8 cellular contexts compared by ENCODE assay signal in the genomic region with DNA sequence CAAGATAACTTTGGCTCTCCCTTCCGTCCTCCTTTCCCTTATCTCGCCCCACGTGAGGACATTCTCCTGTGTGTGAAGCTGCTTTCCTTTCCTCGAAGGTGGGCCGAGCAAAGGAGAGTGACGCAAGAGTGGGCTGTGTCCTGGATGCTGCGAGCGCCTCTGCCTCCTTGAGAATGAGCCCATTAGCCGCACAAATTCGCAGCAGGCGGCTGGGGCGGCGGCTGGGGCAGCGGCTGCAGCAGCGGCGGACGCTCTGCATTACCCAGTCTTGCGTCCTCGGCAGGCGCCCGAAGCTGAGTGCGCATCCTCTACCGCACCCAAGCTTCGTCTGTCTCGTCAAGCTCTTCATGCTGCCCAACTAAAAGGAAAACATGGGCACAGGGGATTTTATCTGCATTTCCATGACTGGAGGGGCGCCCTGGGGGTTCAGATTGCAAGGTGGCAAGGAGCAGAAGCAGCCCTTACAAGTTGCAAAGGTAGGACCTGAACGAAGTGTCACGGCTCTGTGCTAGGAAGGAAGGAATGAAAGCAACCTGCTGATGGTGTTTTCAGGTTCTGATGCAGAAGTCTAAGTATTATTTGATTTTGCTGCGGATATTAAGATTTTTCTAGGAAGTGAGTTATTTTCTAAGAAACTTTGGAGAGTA. TPM values are rescaled to one million over a fixed set of nuclear protein-coding genes. Genes with fewer than 3 reads are reported as not detected.
A peak's percentile ranks its signal among the peaks of the same experiment; 100 is the strongest.
DNase-seq lines count a peak whose midpoint lies in the region; ATAC-seq and TF ChIP-seq lines count a peak whose summit lies in the region.

A gene with protein sequence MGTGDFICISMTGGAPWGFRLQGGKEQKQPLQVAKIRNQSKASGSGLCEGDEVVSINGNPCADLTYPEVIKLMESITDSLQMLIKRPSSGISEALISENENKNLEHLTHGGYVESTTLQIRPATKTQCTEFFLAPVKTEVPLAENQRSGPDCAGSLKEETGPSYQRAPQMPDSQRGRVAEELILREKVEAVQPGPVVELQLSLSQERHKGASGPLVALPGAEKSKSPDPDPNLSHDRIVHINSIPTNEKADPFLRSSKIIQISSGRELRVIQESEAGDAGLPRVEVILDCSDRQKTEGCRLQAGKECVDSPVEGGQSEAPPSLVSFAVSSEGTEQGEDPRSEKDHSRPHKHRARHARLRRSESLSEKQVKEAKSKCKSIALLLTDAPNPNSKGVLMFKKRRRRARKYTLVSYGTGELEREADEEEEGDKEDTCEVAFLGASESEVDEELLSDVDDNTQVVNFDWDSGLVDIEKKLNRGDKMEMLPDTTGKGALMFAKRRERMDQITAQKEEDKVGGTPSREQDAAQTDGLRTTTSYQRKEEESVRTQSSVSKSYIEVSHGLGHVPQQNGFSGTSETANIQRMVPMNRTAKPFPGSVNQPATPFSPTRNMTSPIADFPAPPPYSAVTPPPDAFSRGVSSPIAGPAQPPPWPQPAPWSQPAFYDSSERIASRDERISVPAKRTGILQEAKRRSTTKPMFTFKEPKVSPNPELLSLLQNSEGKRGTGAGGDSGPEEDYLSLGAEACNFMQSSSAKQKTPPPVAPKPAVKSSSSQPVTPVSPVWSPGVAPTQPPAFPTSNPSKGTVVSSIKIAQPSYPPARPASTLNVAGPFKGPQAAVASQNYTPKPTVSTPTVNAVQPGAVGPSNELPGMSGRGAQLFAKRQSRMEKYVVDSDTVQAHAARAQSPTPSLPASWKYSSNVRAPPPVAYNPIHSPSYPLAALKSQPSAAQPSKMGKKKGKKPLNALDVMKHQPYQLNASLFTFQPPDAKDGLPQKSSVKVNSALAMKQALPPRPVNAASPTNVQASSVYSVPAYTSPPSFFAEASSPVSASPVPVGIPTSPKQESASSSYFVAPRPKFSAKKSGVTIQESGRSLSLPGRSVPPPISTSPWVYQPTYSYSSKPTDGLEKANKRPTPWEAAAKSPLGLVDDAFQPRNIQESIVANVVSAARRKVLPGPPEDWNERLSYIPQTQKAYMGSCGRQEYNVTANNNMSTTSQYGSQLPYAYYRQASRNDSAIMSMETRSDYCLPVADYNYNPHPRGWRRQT (plus strand): TSS at position 189 of the 647 bp plus-strand sequence. CDS start 183 bp downstream, at position 372.

- H2BK12ac ChIP-seq in neuronal stem cell (ENCODE audit: low read length) = no peak within 1 kb of the TSS

- TF ChIP-seq CTCF in BJ (IDR thresholded peaks at IDR 0.05; ENCODE audit: insufficient read depth, low read depth, low read length) (no peak), OCI-LY1 (IDR thresholded peaks at IDR 0.05; ENCODE audit: low read length) (no peak), uterus (IDR thresholded peaks at IDR 0.05) (peak in 2 of 4 experiments; percentile 5 to 33)

- H3F3A ChIP-seq in OCI-LY1 (ENCODE audit: insufficient read depth, low read length) = no peaks in the 10 kb centered on the region

- no peak within 1 kb of the TSS for H2BK120ac ChIP-seq in neuronal stem cell (ENCODE audit: low read depth, low read length)

- H3K9ac ChIP-seq in OCI-LY1 (ENCODE audit: low read length) = no peak within 1 kb of the TSS
- no peak within 1 kb of the TSS for H3K9ac ChIP-seq in neuronal stem cell (ENCODE audit: low read depth, low read length, poor library complexity)

- no peak within 1 kb of the TSS for H3K4ac ChIP-seq in neuronal stem cell (ENCODE audit: low read length)

- peak; percentile 92 for ATAC-seq in GM19455 (IDR thresholded peaks at IDR 0.05; ENCODE audit: unreplicated experiment)
- peak; percentile 48 for ATAC-seq in HG03520 (IDR thresholded peaks at IDR 0.05; ENCODE audit: unreplicated experiment)
- peak; percentile 94 for ATAC-seq in Right ventricle myocardium inferior

- H4K20me1 ChIP-seq in OCI-LY1 (ENCODE audit: insufficient read depth, low read length) = no peaks in the 10 kb centered on the region

- peak; percentile 74 to 94 for TF ChIP-seq POLR2A in uterus (IDR thresholded peaks at IDR 0.05)

- no peaks in the 10 kb centered on the region for H3K79me2 ChIP-seq in OCI-LY1 (ENCODE audit: insufficient read depth, low read length)

- H3K18ac ChIP-seq in neuronal stem cell (ENCODE audit: low read length) = peak within 1 kb of the TSS; percentile 36

- H3K4me1 ChIP-seq in OCI-LY1 (ENCODE audit: insufficient read depth, low read length, severe bottlenecking) = no peaks in the 10 kb centered on the region
- peaks cover 0 to 2% of the 10 kb centered on the region in 2 donors for H3K4me1 ChIP-seq in neuronal stem cell (ENCODE audit: control insufficient read depth in 2 of 2, insufficient read depth in 1 of 2, low read depth in 1 of 2, low read length in 2 of 2)
- no peaks in the 10 kb centered on the region for H3K4me1 ChIP-seq in uterus

- peak; percentile 43 for DNase-seq in BJ (ENCODE audit: low read depth)
- DNase-seq in Right ventricle myocardium inferior (ENCODE audit: missing footprints) = peak; percentile 90
- DNase-seq in neuronal stem cell (ENCODE audit: low spot score) = peak; percentile 66
- peak; percentile 90 to 95 for DNase-seq in uterus

- H3K36me3 Mint-ChIP-seq in activated naive CD8-positive, alpha-beta T cell = no peaks in the 10 kb centered on the region

- H3K4me1 Mint-ChIP-seq in activated naive CD8-positive, alpha-beta T cell (ENCODE audit: low read depth) = peaks cover 15% of the 10 kb centered on the region

- no peak within 1 kb of the TSS for H3K14ac ChIP-seq in neuronal stem cell (ENCODE audit: low read length)

- H3K27me3 ChIP-seq in BJ (ENCODE audit: control insufficient read depth, insufficient read depth, low read length) (no peaks in the 10 kb centered on the region), OCI-LY1 (ENCODE audit: insufficient read depth, low read length) (no peaks in the 10 kb centered on the region), neuronal stem cell (ENCODE audit: control insufficient read depth in 3 of 3, insufficient read depth in 3 of 3, low read depth in 1 of 3, low read length in 3 of 3) (peaks cover 0 to 39% (median 7%) of the 10 kb centered on the region in 3 experiments), uterus (no peaks in the 10 kb centered on the region)

- H3K9me3 ChIP-seq in OCI-LY1 (ENCODE audit: low read length) (no peaks in the 10 kb centered on the region), neuronal stem cell (replicated peaks in 1 of 2; ENCODE audit: control insufficient read depth in 2 of 2, insufficient read depth in 1 of 2, low read depth in 1 of 2, low read length in 2 of 2) (no peaks in the 10 kb centered on the region), uterus (no peaks in the 10 kb centered on the region)

- no peak within 1 kb of the TSS for H3K27ac Mint-ChIP-seq in activated naive CD8-positive, alpha-beta T cell

- intact Hi-C loops in Right ventricle myocardium inferior (cut with DNase I) = loop anchor here (2.0 to 5.0 kb wide), 2 partner anchors 51 to 148 kb away; a partner anchor contains a TSS
- intact Hi-C loops in uterus (cut with DNase I; ENCODE audit: low total_unique reads) = loop anchor here (5.0 to 10.0 kb wide), 2 partner anchors 79 to 124 kb away; no protein-coding TSS in a partner anchor

- no peak within 1 kb of the TSS for H4K8ac ChIP-seq in neuronal stem cell (ENCODE audit: low read depth, low read length)

- H3K4me2 ChIP-seq in OCI-LY1 (ENCODE audit: low read length) (peak within 1 kb of the TSS; percentile 26; the same call in 1 of the 2 replicates), neuronal stem cell (ENCODE audit: insufficient read depth, low read length, poor library complexity, severe bottlenecking) (peak within 1 kb of the TSS; percentile 74)

- no peak within 1 kb of the TSS for H4K91ac ChIP-seq in neuronal stem cell (ENCODE audit: low read depth, low read length, poor library complexity)

- H3K36me3 ChIP-seq in BJ (ENCODE audit: control insufficient read depth, insufficient read depth, low read length) = no peaks in the 10 kb centered on the region
- no peaks in the 10 kb centered on the region for H3K36me3 ChIP-seq in OCI-LY1 (ENCODE audit: insufficient read depth, low read length)
- no peaks in the 10 kb centered on the region for H3K36me3 ChIP-seq in neuronal stem cell (replicated peaks in 1 of 2; ENCODE audit: control insufficient read depth in 2 of 2, insufficient read depth in 2 of 2, low read length in 2 of 2)
- no peaks in the 10 kb centered on the region for H3K36me3 ChIP-seq in uterus

- peaks cover 18% of the 10 kb centered on the region for H3K27me3 Mint-ChIP-seq in activated naive CD8-positive, alpha-beta T cell

- CTCF ChIA-PET in BJ (lab: Yijun Ruan, JAX) = interaction anchor here (0.5 to 4.2 kb wide), 8 partner anchors 17 to 1180 kb away, joined by 3 to 34 read pairs (median 4); no protein-coding TSS in a partner anchor

- no peaks in the 10 kb centered on the region for H3K9me3 Mint-ChIP-seq in activated naive CD8-positive, alpha-beta T cell (ENCODE audit: low read depth)

- H3K79me1 ChIP-seq in neuronal stem cell (ENCODE audit: low read depth, low read length) = no peaks in the 10 kb centered on the region

- H3K4me3 Mint-ChIP-seq in activated naive CD8-positive, alpha-beta T cell = peak within 1 kb of the TSS; percentile 83

- H2AFZ ChIP-seq in OCI-LY1 (ENCODE audit: low read length) = no peak within 1 kb of the TSS
- H2AFZ ChIP-seq in neuronal stem cell (ENCODE audit: low read length) = peak within 1 kb of the TSS; percentile 82

- H3K4me3 ChIP-seq in BJ (ENCODE audit: low read depth, low read length) = peak within 1 kb of the TSS; percentile 64
- no peak within 1 kb of the TSS for H3K4me3 ChIP-seq in OCI-LY1 (ENCODE audit: low read depth, low read length, poor library complexity, severe bottlenecking)
- peak within 1 kb of the TSS; percentile 32 to 70 for H3K4me3 ChIP-seq in neuronal stem cell (ENCODE audit: low read length in 2 of 2)
- peak within 1 kb of the TSS; percentile 65 to 75 for H3K4me3 ChIP-seq in uterus

- H2AK5ac ChIP-seq in neuronal stem cell (ENCODE audit: low read depth, low read length) = no peak within 1 kb of the TSS

- POLR2A ChIA-PET in BJ (lab: Charles Lee) = interaction anchor here (0.5 to 1.0 kb wide), 3 partner anchors 15 to 159 kb away, joined by 3 read pairs; no protein-coding TSS in a partner anchor

- H2BK5ac ChIP-seq in neuronal stem cell (ENCODE audit: low read length) = no peak within 1 kb of the TSS

- no peaks in the 10 kb centered on the region for H3K9me2 ChIP-seq in OCI-LY1 (ENCODE audit: low read depth, low read length)

- H3K23ac ChIP-seq in neuronal stem cell (ENCODE audit: low read depth, low read length, poor library complexity) = no peak within 1 kb of the TSS

- H2BK15ac ChIP-seq in neuronal stem cell (ENCODE audit: low read length) = no peak within 1 kb of the TSS

- no CpG with 5 or more reads among the region's 29 CpGs for WGBS in neuronal stem cell (ENCODE audit: extremely low coverage in 2 of 2, insufficient read length in 2 of 2, insufficient replicate concordance in 1 of 2), 2 donors

- H3K27ac ChIP-seq in OCI-LY1 (ENCODE audit: low read depth, low read length, poor library complexity, severe bottlenecking) = no peak within 1 kb of the TSS
- no peak within 1 kb of the TSS for H3K27ac ChIP-seq in neuronal stem cell (replicated peaks; ENCODE audit: low read length)
- peak within 1 kb of the TSS; percentile 89 to 96 for H3K27ac ChIP-seq in uterus

RNA-seq across cellular contexts. Expression of the gene that starts here (rescaled TPM):
- polyA plus RNA-seq in BJ (2011; rRNA removed) = 33.8 and 39.9 TPM in 2 replicates
- polyA minus RNA-seq in BJ (2011; rRNA and poly(A)+ RNA removed) = 73.5 and 77.3 TPM in 2 replicates
- total RNA-seq in Right ventricle myocardium inferior = 206 TPM
- 0.04 TPM for polyA plus RNA-seq in neuronal stem cell (2013, experiment 1 of 2)
- polyA plus RNA-seq in neuronal stem cell (2013, experiment 2 of 2) = 0.03 TPM
- 100 to 1,000 TPM; 144 to 400 (median 228) TPM for total RNA-seq in uterus

Comparison
In these comparisons a context has a peak if more than half of its experiments do, and no peak if none do; other contexts are left out.
1. H3K27ac ChIP-seq: peak in uterus (2 of 2); none in OCI-LY1 (single experiment) and neuronal stem cell (single experiment).
2. Peak in every context shown above with its lines, with median percentiles within 50 percentile points of each other: DNase-seq and ATAC-seq.